Comparison of ENCODE assay signal across 26 cellular contexts in genomic region chr14:50381008-50381407, GRCh38. TPM values are rescaled to one million over a fixed set of nuclear protein-coding genes. Genes with fewer than 3 reads are reported as not detected.
A peak's percentile ranks its signal among the peaks of the same experiment; 100 is the strongest.
DNase-seq lines count a peak whose midpoint lies in the region; ATAC-seq, FAIRE-seq and TF ChIP-seq lines count a peak whose summit lies in the region.
"Had no signal": no experiment of that assay in that cellular context is flagged by ENCODE, and none has a peak within 500 bp of the region (broad histone marks: within the 10 kb centered on the region; RNA-seq: fewer than 3 reads in every experiment).

No MANE protein-coding gene starts in this region.

- no peak for TF ChIP-seq RAD21 in IMR-90 (IDR thresholded peaks at IDR 0.05; ENCODE audit: low read length)

- intact Hi-C loops in IMR-90 (cut with micrococcal nuclease): no loop called here
- intact Hi-C loops in right lobe of liver (cut with DNase I): no loop called here
- intact Hi-C loops in upper lobe of right lung (cut with DNase I): no loop called here

- H3K23ac ChIP-seq in IMR-90 (ENCODE audit: low read depth, low read length): peak overlapping the region; percentile 23; the same call in 1 of the 2 replicates

- H3K14ac ChIP-seq in IMR-90 (replicated peaks; ENCODE audit: low read depth, low read length): no peak overlapping the region

- H3K4me1 ChIP-seq in IMR-90 (ENCODE audit: control insufficient read depth, insufficient read depth, low read length) (no peaks in the 10 kb centered on the region), right lobe of liver (peaks cover 0 to 11% (median 0%) of the 10 kb centered on the region in 4 donors), upper lobe of right lung (no peaks in the 10 kb centered on the region)
- H3K4me1 ChIP-seq: BE2C, HAP-1 had no signal

- peak; percentile 77 for FAIRE-seq in bronchial epithelial cell (lab: Jason Lieb, UNC)
- FAIRE-seq: A549, D721Med, GM12878, GM19239 had no signal

- BruUV-seq in IMR-90 (replicated peaks; lab: Mats Ljungman, UMichigan): no TSS peak

- H3K9me1 ChIP-seq in IMR-90 (ENCODE audit: insufficient read depth, low read length): peaks cover 8% of the 10 kb centered on the region; the same call in 1 of the 2 replicates

- H2BK15ac ChIP-seq in IMR-90 (ENCODE audit: low read depth, low read length): no peak overlapping the region

- H3K9me3 ChIP-seq in IMR-90 (ENCODE audit: control insufficient read depth, insufficient read depth, low read length): no peaks in the 10 kb centered on the region
- no peaks in the 10 kb centered on the region for H3K9me3 ChIP-seq in right lobe of liver
- H3K9me3 ChIP-seq in upper lobe of right lung: no peaks in the 10 kb centered on the region
- H3K9me3 ChIP-seq: A549; BE2C; BLaER1 treated with 17β-estradiol and CSF1 and Interleukin-3, amounts not matched to agents 10 nM and 100 nM; HAP-1 had no signal

- no peak overlapping the region for H2AK5ac ChIP-seq in IMR-90 (ENCODE audit: low read depth, low read length)

- TF ChIP-seq POLR2A in IMR-90 (IDR thresholded peaks at IDR 0.05; ENCODE audit: low read depth, low read length) (no peak), right lobe of liver (IDR thresholded peaks at IDR 0.05) (no peak)

- H3K56ac ChIP-seq in IMR-90 (ENCODE audit: extremely low read depth, insufficient read depth, low read length): no peak overlapping the region

- no peak overlapping the region for H4K8ac ChIP-seq in IMR-90 (ENCODE audit: low read depth in 2 of 2, low read length in 2 of 2)

- H2AFZ ChIP-seq in IMR-90 (replicated peaks; ENCODE audit: low read length, poor library complexity): no peak overlapping the region
- H2AFZ ChIP-seq: GM23338 had no signal

- DNase-seq in IMR-90 (no peak), bronchial epithelial cell (ENCODE audit: low read depth) (no peak), left lobe of liver (ENCODE audit: low spot score) (no peak), right lobe of liver (no peak), upper lobe of right lung (no peak), pons (ENCODE audit: low spot score) (no peak)
- no peak for DNase-seq in central memory CD4-positive, alpha-beta T cell
- DNase-seq: 8988T; ACHN; AML-193; BE2C; CD4-positive, alpha-beta T cell; CD8-positive, alpha-beta memory T cell; DMS 273 treated with DMSO at 0.1 percent for 48 hours; DMS79; EL; GDM1; HFFc6 had no signal

- dilution Hi-C loops in IMR-90 (cut with HindIII; ENCODE audit: low sequenced_read_pairs, unreplicated experiment): no loop called here

- POLR2A ChIA-PET in IMR-90 (lab: Charles Lee; ENCODE audit: unreplicated experiment): no interaction called here

- no peak for TF ChIP-seq CTCF in IMR-90 (conservative IDR thresholded peaks at IDR 0.05; ENCODE audit: low read depth, low read length)
- TF ChIP-seq CTCF in bronchial epithelial cell (IDR thresholded peaks at IDR 0.05; ENCODE audit: insufficient read depth, low read length, severe bottlenecking): no peak
- TF ChIP-seq CTCF in right lobe of liver (IDR thresholded peaks at IDR 0.05): no peak
- TF ChIP-seq CTCF in upper lobe of right lung (IDR thresholded peaks at IDR 0.05): no peak

- no peak overlapping the region for H2AK9ac ChIP-seq in IMR-90 (replicated peaks; ENCODE audit: low read depth, low read length, poor library complexity)

- H4K5ac ChIP-seq in IMR-90 (ENCODE audit: low read depth, low read length): no peak overlapping the region

- no peak overlapping the region for H3K9ac ChIP-seq in IMR-90 (ENCODE audit: low read depth, low read length)
- H3K9ac ChIP-seq: BLaER1 treated with 17β-estradiol and CSF1 and Interleukin-3, amounts not matched to agents 10 nM and 100 nM had no signal

- no peak overlapping the region for H2BK5ac ChIP-seq in IMR-90 (ENCODE audit: low read depth, low read length, poor library complexity, severe bottlenecking)

- H3K79me1 ChIP-seq in IMR-90 (ENCODE audit: low read depth in 1 of 2, low read length in 2 of 2): no peaks in the 10 kb centered on the region

- H3K27me3 ChIP-seq in IMR-90 (ENCODE audit: control insufficient read depth, insufficient read depth, low read length) (no peaks in the 10 kb centered on the region), bronchial epithelial cell (ENCODE audit: control insufficient read depth, insufficient read depth, low read length) (no peaks in the 10 kb centered on the region), right lobe of liver (no peaks in the 10 kb centered on the region), upper lobe of right lung (no peaks in the 10 kb centered on the region)
- H3K27me3 ChIP-seq: BE2C; BLaER1 treated with 17β-estradiol and CSF1 and Interleukin-3, amounts not matched to agents 10 nM and 100 nM had no signal

- H3K18ac ChIP-seq in IMR-90 (ENCODE audit: low read depth, low read length): no peak overlapping the region

- H3K36me3 ChIP-seq in IMR-90 (ENCODE audit: control insufficient read depth, insufficient read depth, low read length) (peaks cover 10% of the 10 kb centered on the region; the same call in 1 of the 2 replicates), bronchial epithelial cell (ENCODE audit: control insufficient read depth, insufficient read depth, low read length) (no peaks in the 10 kb centered on the region), right lobe of liver (no peaks in the 10 kb centered on the region), upper lobe of right lung (no peaks in the 10 kb centered on the region)
- H3K36me3 ChIP-seq: BE2C; BLaER1 treated with 17β-estradiol and CSF1 and Interleukin-3, amounts not matched to agents 10 nM and 100 nM; HAP-1 had no signal

- no CpG with 5 or more reads among the region's 1 CpG for WGBS in IMR-90 (ENCODE audit: extremely low coverage in 2 of 2, insufficient read length in 1 of 2), 2 experiments
- 100% methylated on average over 1 of the region's 1 CpG for WGBS in right lobe of liver (ENCODE audit: insufficient coverage, low coverage, low lambda C conversion rate, missing lambda C conversion rate)

- CTCF ChIA-PET in IMR-90 (lab: Yijun Ruan, JAX): no interaction called here

- H4K20me1 ChIP-seq in IMR-90 (ENCODE audit: insufficient read depth, low read length): no peaks in the 10 kb centered on the region
- H4K20me1 ChIP-seq: BLaER1 treated with 17β-estradiol and CSF1 and Interleukin-3, amounts not matched to agents 10 nM and 100 nM had no signal

- H3K4ac ChIP-seq in IMR-90 (ENCODE audit: low read depth, low read length): no peak overlapping the region

- ATAC-seq in IMR-90 (ENCODE audit: low read depth): no peak
- peak; percentile 68 for ATAC-seq in left lobe of liver
- ATAC-seq in right lobe of liver: peak in 3 of 4 donors; percentile 37 to 69 (median 67)
- no peak for ATAC-seq in upper lobe of right lung
- ATAC-seq in HG02642 (IDR thresholded peaks at IDR 0.05; ENCODE audit: poor library complexity, unreplicated experiment): no peak
- ATAC-seq: A549, GM12878, GM23338 had no signal

- H3K27ac ChIP-seq in IMR-90 (ENCODE audit: insufficient read depth, low read length) (no peak overlapping the region), right lobe of liver (no peak overlapping the region), upper lobe of right lung (no peak overlapping the region)
- H3K27ac ChIP-seq: A549; BLaER1 treated with 17β-estradiol and CSF1 and Interleukin-3, amounts not matched to agents 10 nM and 100 nM had no signal

- in situ Hi-C loops in IMR-90 (cut with MboI; ENCODE audit: low sequenced_read_pairs): no loop called here

- H2BK120ac ChIP-seq in IMR-90 (ENCODE audit: low read depth, low read length): no peak overlapping the region

- H3K4me2 ChIP-seq in IMR-90 (ENCODE audit: low read depth, low read length): no peak overlapping the region
- H3K4me2 ChIP-seq: BLaER1 treated with 17β-estradiol and CSF1 and Interleukin-3, amounts not matched to agents 10 nM and 100 nM; GM23338 had no signal

- H2BK20ac ChIP-seq in IMR-90 (ENCODE audit: low read depth, low read length): no peak overlapping the region

- H3K4me3 ChIP-seq in IMR-90 (ENCODE audit: insufficient read depth, low read depth, low read length) (no peak overlapping the region), bronchial epithelial cell (ENCODE audit: low read depth, low read length) (no peak overlapping the region), right lobe of liver (no peak overlapping the region), upper lobe of right lung (no peak overlapping the region)
- H3K4me3 ChIP-seq: A549; BLaER1 treated with 17β-estradiol and CSF1 and Interleukin-3, amounts not matched to agents 10 nM and 100 nM; GM12878; GM23338; HAP-1 had no signal

- H4K91ac ChIP-seq in IMR-90 (ENCODE audit: insufficient read depth, low read depth, low read length): no peak overlapping the region

TF ChIP-seq in IMR-90, 13 proteins besides CTCF, POLR2A, EP300 and RAD21 (continues in another document):
- TF ChIP-seq ELK1 (IDR thresholded peaks at IDR 0.05; ENCODE audit: borderline replicate concordance, low read depth, low read length): no peak
- no peak for TF ChIP-seq MXI1 (IDR thresholded peaks at IDR 0.05; ENCODE audit: borderline replicate concordance, low read depth, low read length)
- no peak for TF ChIP-seq BHLHE40 (IDR thresholded peaks at IDR 0.05; ENCODE audit: low read depth, low read length)
- TF ChIP-seq MAZ (IDR thresholded peaks at IDR 0.05; ENCODE audit: borderline replicate concordance, low read depth, low read length): no peak
- no peak for TF ChIP-seq FOS (IDR thresholded peaks at IDR 0.05; ENCODE audit: low read depth, low read length)
- TF ChIP-seq CHD1 (IDR thresholded peaks at IDR 0.05; ENCODE audit: low read depth, low read length): no peak
- no peak for TF ChIP-seq NFE2L2 (IDR thresholded peaks at IDR 0.05; ENCODE audit: low read depth, low read length)

RNA-seq across cellular contexts. Expression of gene CDKL1, which starts 15.7 kb away (rescaled TPM):
- 3.8 and 7.2 TPM in 2 replicates for total RNA-seq in IMR-90 (2012; rRNA removed)
- polyA plus RNA-seq in IMR-90 (2012; rRNA removed): 1.5 and 1.9 TPM in 2 replicates
- 0.75 and 0.87 TPM in 2 replicates for polyA plus RNA-seq in IMR-90 (2012; cell fraction: cytosol; rRNA removed)
- 1.0 and 5.3 TPM in 2 replicates for polyA plus RNA-seq in IMR-90 (2012; cell fraction: nucleus; rRNA removed; ENCODE audit: low replicate concordance)
- 4.5 and 6.1 TPM in 2 replicates for total RNA-seq in bronchial epithelial cell
- total RNA-seq in left lobe of liver: 0.81 TPM
- total RNA-seq in right lobe of liver: 1 to 10 TPM; 1.1 to 4.5 (median 2.8) TPM
- 20.7 TPM for total RNA-seq in upper lobe of right lung

Comparison
In these comparisons a context has a peak if more than half of its experiments do, and no peak if none do; other contexts are left out.
1. ATAC-seq: peak in left lobe of liver (single experiment) and right lobe of liver (3 of 4); none in IMR-90 (single experiment), upper lobe of right lung (single experiment) and HG02642 (single experiment).